In genomic region chr9:79140751-79141150, GRCh38 we compare ENCODE assay signal across 25 cellular contexts.
"Had no signal": no experiment of that assay in that cellular context is flagged by ENCODE, and none has a peak within 500 bp of the region (broad histone marks: within the 10 kb centered on the region; RNA-seq: fewer than 3 reads in every experiment).

No MANE protein-coding gene starts in this region.

- H3K4me3 Mint-ChIP-seq: activated CD4-positive, alpha-beta T cell treated with anti-CD3 and anti-CD28 coated beads, Interleukin-2, amount 10 ng/mL, durations not matched to agents 24 days and 14 days; activated CD8-positive, alpha-beta memory T cell treated with anti-CD3 and anti-CD28 coated beads, Interleukin-2, amount 10 ng/mL, durations not matched to agents 7 days and 5 days; activated naive CD4-positive, alpha-beta T cell treated with anti-CD3 and anti-CD28 coated beads, Interleukin-2, amount 50 U/mL, for 24 hours; activated T-cell treated with anti-CD3 and anti-CD28 coated beads, Interleukin-2, amount 50 U/mL, for 24 hours; activated T-helper 1 cell treated with anti-CD3 and anti-CD28 coated beads, Interleukin-12 subunit alpha, Interleukin-12 subunit beta, Interleukin-2, Interleukin-4 antibody, amounts not matched to agents 30 ng/mL and 10 ng/mL and 1 ng/mL, durations not matched to agents 14 hours and 24 hours and 36 hours; T-helper 1 cell treated with Interleukin-12 subunit alpha and Interleukin-12 subunit beta and Interleukin-4 antibody, amounts not matched to agents 30 μg/mL and 1 μg/mL, for 36 hours had no signal

- H3K4me1 Mint-ChIP-seq: activated CD4-positive, alpha-beta T cell treated with anti-CD3 and anti-CD28 coated beads, Interleukin-2, amount 10 ng/mL, durations not matched to agents 24 days and 14 days; activated CD8-positive, alpha-beta memory T cell treated with anti-CD3 and anti-CD28 coated beads, Interleukin-2, amount 10 ng/mL, durations not matched to agents 7 days and 5 days; activated naive CD4-positive, alpha-beta T cell treated with anti-CD3 and anti-CD28 coated beads, Interleukin-2, amount 50 U/mL, for 24 hours had no signal

- H3K27me3 ChIP-seq: breast epithelium had no signal

- H3K27me3 Mint-ChIP-seq: activated CD4-positive, alpha-beta T cell treated with anti-CD3 and anti-CD28 coated beads, Interleukin-2, amount 10 ng/mL, durations not matched to agents 24 days and 14 days; activated CD8-positive, alpha-beta memory T cell treated with anti-CD3 and anti-CD28 coated beads, Interleukin-2, amount 10 ng/mL, durations not matched to agents 7 days and 5 days; activated naive CD4-positive, alpha-beta T cell treated with anti-CD3 and anti-CD28 coated beads, Interleukin-2, amount 50 U/mL, for 24 hours; activated T-cell treated with anti-CD3 and anti-CD28 coated beads, Interleukin-2, amount 50 U/mL, for 24 hours had no signal

- H3K36me3 Mint-ChIP-seq: activated CD8-positive, alpha-beta memory T cell treated with anti-CD3 and anti-CD28 coated beads, Interleukin-2, amount 10 ng/mL, durations not matched to agents 7 days and 5 days; activated naive CD4-positive, alpha-beta T cell treated with anti-CD3 and anti-CD28 coated beads, Interleukin-2, amount 50 U/mL, for 24 hours had no signal

- H3K27ac ChIP-seq: breast epithelium had no signal

- H3K9me3 ChIP-seq: breast epithelium had no signal

- H3K4me1 ChIP-seq: breast epithelium had no signal

- H3K27ac Mint-ChIP-seq: activated CD4-positive, alpha-beta T cell treated with anti-CD3 and anti-CD28 coated beads, Interleukin-2, amount 10 ng/mL, durations not matched to agents 24 days and 14 days; activated CD8-positive, alpha-beta memory T cell treated with anti-CD3 and anti-CD28 coated beads, Interleukin-2, amount 10 ng/mL, durations not matched to agents 7 days and 5 days; activated naive CD4-positive, alpha-beta T cell treated with anti-CD3 and anti-CD28 coated beads, Interleukin-2, amount 50 U/mL, for 24 hours; activated T-cell treated with anti-CD3 and anti-CD28 coated beads, Interleukin-2, amount 50 U/mL, for 24 hours; activated T-helper 1 cell treated with anti-CD3 and anti-CD28 coated beads, Interleukin-12 subunit alpha, Interleukin-12 subunit beta, Interleukin-2, Interleukin-4 antibody, amounts not matched to agents 30 ng/mL and 10 ng/mL and 1 ng/mL, durations not matched to agents 14 hours and 24 hours and 36 hours; T-helper 1 cell treated with Interleukin-12 subunit alpha and Interleukin-12 subunit beta and Interleukin-4 antibody, amounts not matched to agents 30 μg/mL and 1 μg/mL, for 36 hours had no signal

- ATAC-seq: activated CD8-positive, alpha-beta memory T cell treated with anti-CD3 and anti-CD28 coated beads, Interleukin-2, amount 10 ng/mL, durations not matched to agents 7 days and 5 days had no signal

- DNase-seq: activated CD4-positive, alpha-beta T cell treated with anti-CD3 and anti-CD28 coated beads, Interleukin-2, amount 10 ng/mL, durations not matched to agents 24 days and 14 days; activated CD4-positive, alpha-beta T cell treated with anti-CD3 and anti-CD28 coated beads, Interleukin-2, amount 50 U/mL, for 48 hours; activated CD4-positive, CD25-positive, alpha-beta regulatory T cell treated with anti-CD3 and anti-CD28 coated beads, Interleukin-2, amount 50 U/mL, for 72 hours; activated CD8-positive, alpha-beta memory T cell treated with anti-CD3 and anti-CD28 coated beads, Interleukin-2, amount 10 ng/mL, durations not matched to agents 7 days and 5 days; activated effector memory CD4-positive, alpha-beta T cell treated with Interleukin-2 at 50 U/mL for 16 hours; activated naive CD4-positive, alpha-beta T cell; activated T-cell treated with anti-CD3 and anti-CD28 coated beads, Interleukin-2, amount 50 U/mL, for 24 hours; aorta; caudate nucleus; Kasumi-1; KBM-7; NCI-H1048; NCI-H146; NCI-H187 treated with DMSO at 0.1 percent for 48 hours; NCI-H2081 treated with DMSO at 0.1 percent for 48 hours; NCI-H2171 treated with DMSO at 0.1 percent for 48 hours; NCI-H226; NCI-H526; NCI-H82; Right ventricle myocardium superior; RPMI8226 had no signal

- H3K9me3 Mint-ChIP-seq: activated CD4-positive, alpha-beta T cell treated with anti-CD3 and anti-CD28 coated beads, Interleukin-2, amount 10 ng/mL, durations not matched to agents 24 days and 14 days; activated T-cell treated with anti-CD3 and anti-CD28 coated beads, Interleukin-2, amount 50 U/mL, for 24 hours; activated T-helper 1 cell treated with anti-CD3 and anti-CD28 coated beads, Interleukin-12 subunit alpha, Interleukin-12 subunit beta, Interleukin-2, Interleukin-4 antibody, amounts not matched to agents 30 ng/mL and 10 ng/mL and 1 ng/mL, durations not matched to agents 14 hours and 24 hours and 36 hours; T-helper 1 cell treated with Interleukin-12 subunit alpha and Interleukin-12 subunit beta and Interleukin-4 antibody, amounts not matched to agents 30 μg/mL and 1 μg/mL, for 36 hours had no signal

- H3K36me3 ChIP-seq: breast epithelium had no signal

- H3K4me3 ChIP-seq: breast epithelium had no signal
